Comparison of ENCODE assay signal across 18 cellular contexts in genomic region chr3:151301787-151302186, GRCh38. TPM values are rescaled to one million over a fixed set of nuclear protein-coding genes. Genes with fewer than 3 reads are reported as not detected.
DNase-seq lines count a peak whose midpoint lies in the region; ATAC-seq, FAIRE-seq and TF ChIP-seq lines count a peak whose summit lies in the region.
"Had no signal": no experiment of that assay in that cellular context is flagged by ENCODE, and none has a peak within 500 bp of the region (broad histone marks: within the 10 kb centered on the region; RNA-seq: fewer than 3 reads in every experiment).

No MANE protein-coding gene starts in this region.

- H3K4me2 ChIP-seq in astrocyte (ENCODE audit: low read length) = no peak overlapping the region

- H3K27me3 Mint-ChIP-seq in astrocyte (ENCODE audit: low read depth, unreplicated experiment) = no peaks in the 10 kb centered on the region
- H3K27me3 Mint-ChIP-seq in CD4-positive, alpha-beta memory T cell = peaks cover 12 to 18% of the 10 kb centered on the region in 2 donors

- H3K9me3 Mint-ChIP-seq in astrocyte (ENCODE audit: unreplicated experiment) = no peaks in the 10 kb centered on the region
- peaks cover 0 to 1% (median 0%) of the 10 kb centered on the region in 8 donors for H3K9me3 Mint-ChIP-seq in CD4-positive, alpha-beta memory T cell
- H3K9me3 Mint-ChIP-seq: CD8-positive, alpha-beta memory T cell had no signal

- no peak overlapping the region for H3K4me3 Mint-ChIP-seq in astrocyte (ENCODE audit: unreplicated experiment)
- no peak overlapping the region for H3K4me3 Mint-ChIP-seq in CD4-positive, alpha-beta memory T cell
- H3K4me3 Mint-ChIP-seq: CD8-positive, alpha-beta memory T cell had no signal

- H3K27ac Mint-ChIP-seq in astrocyte (ENCODE audit: unreplicated experiment) = no peak overlapping the region
- H3K27ac Mint-ChIP-seq in CD4-positive, alpha-beta memory T cell = no peak overlapping the region
- H3K27ac Mint-ChIP-seq: CD8-positive, alpha-beta memory T cell had no signal

- H3K27me3 ChIP-seq in astrocyte (ENCODE audit: insufficient read depth, low read length) = peaks cover 2% of the 10 kb centered on the region
- H3K27me3 ChIP-seq in CD4-positive, alpha-beta memory T cell (ENCODE audit: insufficient read depth, low read length) = no peaks in the 10 kb centered on the region
- H3K27me3 ChIP-seq: testis had no signal

- intact Hi-C loops in CD4-positive, alpha-beta memory T cell (cut with micrococcal nuclease) = no loop called here
- intact Hi-C loops in left ventricle myocardium superior (cut with micrococcal nuclease) = no loop called here

- no peaks in the 10 kb centered on the region for H3K9me3 ChIP-seq in astrocyte (ENCODE audit: insufficient read depth, low read depth, low read length)
- H3K9me3 ChIP-seq in CD4-positive, alpha-beta memory T cell (ENCODE audit: control insufficient read depth in 1 of 2, low read length in 2 of 2) = no peaks in the 10 kb centered on the region
- H3K9me3 ChIP-seq: testis had no signal

- peak overlapping the region; percentile 16 for H3K27ac ChIP-seq in astrocyte (ENCODE audit: low read depth, low read length)
- H3K27ac ChIP-seq in CD4-positive, alpha-beta memory T cell (ENCODE audit: low read depth, low read length) = no peak overlapping the region
- H3K27ac ChIP-seq: testis had no signal

- no peak overlapping the region for H3K9ac ChIP-seq in astrocyte (ENCODE audit: low read length)

- no peaks in the 10 kb centered on the region for H4K20me1 ChIP-seq in astrocyte (ENCODE audit: insufficient read depth, low read length)

- H3K4me1 ChIP-seq in astrocyte (ENCODE audit: insufficient read depth, low read length) = peaks cover 25% of the 10 kb centered on the region
- H3K4me1 ChIP-seq in CD4-positive, alpha-beta memory T cell (ENCODE audit: insufficient read depth, low read length) = peaks cover 10% of the 10 kb centered on the region
- H3K4me1 ChIP-seq: testis had no signal

- FAIRE-seq in astrocyte (lab: Jason Lieb, UNC) = no peak
- FAIRE-seq: G401.6 had no signal

- POLR2A ChIA-PET in CD4-positive, alpha-beta memory T cell (lab: Charles Lee; ENCODE audit: partially characterized antibody) = no interaction called here

- H3K36me3 Mint-ChIP-seq in astrocyte (ENCODE audit: low read depth, unreplicated experiment) = peaks cover 3% of the 10 kb centered on the region
- no peaks in the 10 kb centered on the region for H3K36me3 Mint-ChIP-seq in CD4-positive, alpha-beta memory T cell
- H3K36me3 Mint-ChIP-seq: CD8-positive, alpha-beta memory T cell had no signal

- H3K79me2 ChIP-seq in astrocyte (ENCODE audit: insufficient read depth, low read length) = no peaks in the 10 kb centered on the region

- H3K4me3 ChIP-seq in astrocyte (ENCODE audit: insufficient read depth, low read depth, low read length) (no peak overlapping the region), foreskin fibroblast (ENCODE audit: low read depth in 1 of 2, low read length in 2 of 2) (no peak overlapping the region)
- no peak overlapping the region for H3K4me3 ChIP-seq in CD4-positive, alpha-beta memory T cell (ENCODE audit: low read length in 2 of 2)
- H3K4me3 ChIP-seq: testis had no signal

- H3K4me1 Mint-ChIP-seq in astrocyte (ENCODE audit: low read depth, unreplicated experiment) = peaks cover 55% of the 10 kb centered on the region
- peaks cover 5 to 14% (median 12%) of the 10 kb centered on the region in 4 donors for H3K4me1 Mint-ChIP-seq in CD4-positive, alpha-beta memory T cell

- no peak overlapping the region for H2AFZ ChIP-seq in astrocyte (ENCODE audit: low read depth, low read length)

- CTCF ChIA-PET in CD4-positive, alpha-beta memory T cell (lab: Charles Lee; ENCODE audit: partially characterized antibody) = no interaction called here

- TF ChIP-seq CTCF in astrocyte (IDR thresholded peaks at IDR 0.05; ENCODE audit: insufficient read depth, low read depth, low read length) (no peak), foreskin fibroblast (IDR thresholded peaks at IDR 0.05; ENCODE audit: low read depth, low read length) (no peak)

- no peak for ATAC-seq in left ventricle myocardium superior

- H3K36me3 ChIP-seq in astrocyte (ENCODE audit: insufficient read depth, low read length) = no peaks in the 10 kb centered on the region
- no peaks in the 10 kb centered on the region for H3K36me3 ChIP-seq in CD4-positive, alpha-beta memory T cell (ENCODE audit: insufficient read depth, low read length)

- DNase-seq in NOMO-1 treated with DMSO at 0.1 percent for 48 hours (lab: John Stamatoyannopoulos, UW; ENCODE audit: unreplicated experiment) (peak; percentile 28), NOMO-1 treated with dmso at 0.1 percent for 144 hours (lab: John Stamatoyannopoulos, UW; ENCODE audit: unreplicated experiment) (no peak), HCEC 1CT (peak; percentile 90), astrocyte (ENCODE audit: low read depth) (peak; percentile 82), foreskin fibroblast (peak; percentile 58 to 75), left ventricle myocardium superior (no peak), NCI-H510A treated with DMSO at 0.1 percent for 48 hours (lab: John Stamatoyannopoulos, UW) (no peak)
- DNase-seq in CD4-positive, alpha-beta memory T cell = no peak
- DNase-seq: 8988T; CD8-positive, alpha-beta memory T cell; mesendoderm; MV-4-11; NCI-H82; stimulated activated CD4-positive, alpha-beta T cell treated with anti-CD3 and anti-CD28 coated beads, Interleukin-1b, Interleukin-23, amount 100 ng/mL, for 48 hours; testis had no signal

RNA-seq across cellular contexts. Expression of gene GPR87, which starts 14.8 kb away (rescaled TPM):
- total RNA-seq in astrocyte = 12.1 and 15.5 TPM in 2 replicates
- total RNA-seq in CD4-positive, alpha-beta memory T cell = not detected
- not detected for polyA plus RNA-seq in CD4-positive, alpha-beta memory T cell
- total RNA-seq in left ventricle myocardium superior = not detected
- total RNA-seq: testis had no signal
- polyA plus RNA-seq: CD8-positive, alpha-beta memory T cell; neural cell had no signal

RNA-seq across cellular contexts. Expression of gene P2RY14, which starts 23.4 kb away (rescaled TPM):
- 0.11 TPM in 1 of 2 replicates, not detected in the other for total RNA-seq in astrocyte
- 1 to 10 TPM in 1 of 2 experiments, under 1 TPM in 1; 0.94 to 1.3 TPM for total RNA-seq in CD4-positive, alpha-beta memory T cell
- polyA plus RNA-seq in CD4-positive, alpha-beta memory T cell = 1 to 10 TPM in 1 of 2 donors, under 1 TPM in 1; 0.36 to 1.2 TPM
- 4.4 TPM for total RNA-seq in left ventricle myocardium superior
- polyA plus RNA-seq: neural cell had no signal

RNA-seq across cellular contexts. Expression of gene P2RY13, which starts 27.6 kb away (rescaled TPM):
- total RNA-seq in astrocyte = not detected in 2 replicates
- not detected for total RNA-seq in CD4-positive, alpha-beta memory T cell
- not detected for polyA plus RNA-seq in CD4-positive, alpha-beta memory T cell
- 1.2 TPM for total RNA-seq in left ventricle myocardium superior
- total RNA-seq: CD8-positive, alpha-beta memory T cell; T-helper 2 cell treated with Interferon-gamma antibody and Interleukin-4, amounts not matched to agents 100 ng/mL and 5 ng/mL, for 36 hours had no signal
- polyA plus RNA-seq: CD8-positive, alpha-beta memory T cell had no signal

Comparison
In these comparisons a context has a peak if more than half of its experiments do, and no peak if none do; other contexts are left out.
1. DNase-seq: peak in NOMO-1 treated with DMSO at 0.1 percent for 48 hours (single experiment), HCEC 1CT (single experiment), astrocyte (single experiment) and foreskin fibroblast (2 of 2); none in NOMO-1 treated with dmso at 0.1 percent for 144 hours (single experiment), CD4-positive, alpha-beta memory T cell (0 of 5), left ventricle myocardium superior (single experiment) and NCI-H510A treated with DMSO at 0.1 percent for 48 hours (single experiment).
2. RNA of gene GPR87, which starts 14.8 kb away (total RNA-seq): 12.1 to 15.5 TPM in astrocyte; not detected in CD4-positive, alpha-beta memory T cell and not detected in left ventricle myocardium superior (single experiment); every median in the first group is over 10 times any median in the second.